ENCODE assay signal across 27 cellular contexts in the genomic region with DNA sequence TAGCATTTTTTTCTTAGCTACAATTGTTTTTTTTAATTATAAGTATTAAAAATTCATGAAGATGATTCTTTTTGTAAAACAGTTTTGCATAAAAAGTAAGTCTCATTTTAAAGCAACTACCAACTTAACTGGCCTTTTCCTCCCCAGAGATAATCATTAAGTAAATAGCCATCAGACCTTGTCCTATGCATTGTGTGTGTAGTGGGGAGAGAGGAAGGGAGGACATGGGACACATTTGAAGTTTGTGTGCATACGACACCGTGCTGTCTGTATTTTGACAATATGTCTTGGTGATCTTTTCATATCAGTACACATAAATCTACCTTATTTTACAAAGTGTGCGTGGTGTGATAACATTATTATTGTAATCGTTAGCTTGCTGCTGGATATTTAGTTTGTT. TPM values are rescaled to one million over a fixed set of nuclear protein-coding genes. Genes with fewer than 3 reads are reported as not detected.
DNase-seq lines count a peak whose midpoint lies in the region; ATAC-seq, FAIRE-seq and TF ChIP-seq lines count a peak whose summit lies in the region.
"Had no signal": no experiment of that assay in that cellular context is flagged by ENCODE, and none has a peak within 500 bp of the region (broad histone marks: within the 10 kb centered on the region; RNA-seq: fewer than 3 reads in every experiment).

No MANE protein-coding gene starts in this region.

- H3K4me1 Mint-ChIP-seq in progenitor cell of endocrine pancreas (ENCODE audit: low read depth) = peaks cover 19% of the 10 kb centered on the region

- H3K27me3 ChIP-seq in HepG2 (ENCODE audit: control insufficient read depth in 1 of 2, insufficient read depth in 2 of 2, low read length in 2 of 2) (no peaks in the 10 kb centered on the region; a peak in 1 of 5 replicates), right lobe of liver (no peaks in the 10 kb centered on the region), Panc1 (ENCODE audit: control insufficient read depth, insufficient read depth, low read length) (no peaks in the 10 kb centered on the region)
- H3K27me3 ChIP-seq: BE2C; BLaER1 treated with 17β-estradiol and CSF1 and Interleukin-3, amounts not matched to agents 10 nM and 100 nM had no signal

- in situ Hi-C loops in HepG2 (cut with HindIII; ENCODE audit: extremely low pct_ligation_motif_present, low pct_unique_long_range_greater_than_20kb) (no loop called here), Panc1 (cut with HindIII; ENCODE audit: low pct_unique_long_range_greater_than_20kb, low sequenced_read_pairs) (no loop called here)

- no peak overlapping the region for H3K9ac ChIP-seq in HepG2 (ENCODE audit: insufficient read depth, low read depth, low read length)
- H3K9ac ChIP-seq: BLaER1 treated with 17β-estradiol and CSF1 and Interleukin-3, amounts not matched to agents 10 nM and 100 nM had no signal

- H3K9me3 Mint-ChIP-seq in progenitor cell of endocrine pancreas (ENCODE audit: low read depth) = peaks cover 8% of the 10 kb centered on the region

- H3K27ac ChIP-seq in HepG2 (ENCODE audit: extremely low read length, insufficient read depth, low read length) = peak overlapping the region; percentile 40
- H3K27ac ChIP-seq in right lobe of liver = no peak overlapping the region
- no peak overlapping the region for H3K27ac ChIP-seq in Panc1 (ENCODE audit: low read length)
- H3K27ac ChIP-seq: A549; BLaER1 treated with 17β-estradiol and CSF1 and Interleukin-3, amounts not matched to agents 10 nM and 100 nM had no signal

- H3K4me2 ChIP-seq in HepG2 (ENCODE audit: low read depth, low read length) = no peak overlapping the region
- H3K4me2 ChIP-seq: A549; BLaER1 treated with 17β-estradiol and CSF1 and Interleukin-3, amounts not matched to agents 10 nM and 100 nM had no signal

- TF ChIP-seq POLR2A in HepG2 (IDR thresholded peaks at IDR 0.05; ENCODE audit: insufficient read depth in 1 of 2, low read depth in 2 of 2, low read length in 2 of 2) (no peak), right lobe of liver (IDR thresholded peaks at IDR 0.05) (no peak)

- 32% methylated on average over 4 of the region's 4 CpGs for WGBS in HepG2 (ENCODE audit: low lambda C conversion rate)
- 83% methylated on average over 4 of the region's 4 CpGs for WGBS in right lobe of liver (ENCODE audit: insufficient coverage, low coverage, low lambda C conversion rate, missing lambda C conversion rate)

- DNase-seq in HepG2 (ENCODE audit: low spot score) = peak; percentile 46
- DNase-seq in right lobe of liver = no peak
- no peak for DNase-seq in Panc1 (ENCODE audit: low read depth, low spot score)
- no peak for DNase-seq in progenitor cell of endocrine pancreas (ENCODE audit: low spot score, unreplicated experiment)
- DNase-seq in HK-2 (ENCODE audit: unreplicated experiment) = no peak
- no peak for DNase-seq in SKM-1 treated with dmso at 0.1 percent for 144 hours (lab: John Stamatoyannopoulos, UW; ENCODE audit: unreplicated experiment)
- DNase-seq in NCI-H1092 (lab: John Stamatoyannopoulos, UW) = no peak
- DNase-seq: 8988T; ACHN; AML-193; BE2C; CD4-positive, alpha-beta T cell; CD8-positive, alpha-beta memory T cell; DMS 273 treated with DMSO at 0.1 percent for 48 hours; DMS79; EL; GDM1; GOT3; HFFc6 had no signal

- no peak for TF ChIP-seq RAD21 in HepG2 (CRISPR knock-in tag; IDR thresholded peaks at IDR 0.05)

- peaks cover 69% of the 10 kb centered on the region for H3K79me2 ChIP-seq in HepG2 (ENCODE audit: insufficient read depth, low read length)

- H3K27ac Mint-ChIP-seq in progenitor cell of endocrine pancreas = peak overlapping the region; percentile 71
- H3K27ac Mint-ChIP-seq: CD14-positive monocyte; CD4-positive, alpha-beta T cell; CD8-positive, alpha-beta memory T cell; HFFc6 had no signal

- no peak overlapping the region for H2AFZ ChIP-seq in HepG2 (ENCODE audit: low read length)

- POLR2A ChIA-PET in HepG2 (lab: Yijun Ruan, JAX) = no interaction called here
- POLR2A ChIA-PET in Panc1 (lab: Charles Lee) = no interaction called here

- no TSS peak for BruUV-seq in HepG2 (replicated peaks; lab: Mats Ljungman, UMichigan)
- BruUV-seq in Panc1 (replicated peaks; lab: Mats Ljungman, UMichigan) = TSS peak; percentile 14

- TF ChIP-seq CTCF in HepG2 (CRISPR knock-in tag; IDR thresholded peaks at IDR 0.05) (no peak), right lobe of liver (IDR thresholded peaks at IDR 0.05) (no peak), Panc1 (IDR thresholded peaks at IDR 0.05) (no peak), progenitor cell of endocrine pancreas (IDR thresholded peaks at IDR 0.05; ENCODE audit: unreplicated experiment) (no peak)

- H3K36me3 ChIP-seq in HepG2 (replicated peaks in 1 of 2; ENCODE audit: control insufficient read depth in 1 of 2, insufficient read depth in 2 of 2, low read length in 2 of 2) (peaks cover 0 to 9% of the 10 kb centered on the region in 2 experiments; a peak in 1 of 5 replicates), right lobe of liver (peaks cover 0 to 6% (median 0%) of the 10 kb centered on the region in 4 donors), Panc1 (ENCODE audit: control insufficient read depth, insufficient read depth, low read length) (no peaks in the 10 kb centered on the region; the same call in 1 of the 2 replicates)
- H3K36me3 ChIP-seq: HAP-1 had no signal

- intact Hi-C loops in HepG2 (cut with micrococcal nuclease; ENCODE audit: unreplicated experiment) (no loop called here), right lobe of liver (cut with DNase I) (no loop called here), Panc1 (cut with micrococcal nuclease; ENCODE audit: unreplicated experiment) (no loop called here)

- no peaks in the 10 kb centered on the region for H3K27me3 Mint-ChIP-seq in progenitor cell of endocrine pancreas
- H3K27me3 Mint-ChIP-seq: CD4-positive, alpha-beta T cell; CD8-positive, alpha-beta memory T cell had no signal

- H3K4me3 ChIP-seq in HepG2 (replicated peaks in 1 of 3; ENCODE audit: insufficient read depth in 1 of 3, low read depth in 2 of 3, low read length in 3 of 3) (no peak overlapping the region), right lobe of liver (no peak overlapping the region), Panc1 (ENCODE audit: low read depth in 2 of 2, low read length in 2 of 2) (no peak overlapping the region)
- H3K4me3 ChIP-seq: A549; BLaER1 treated with 17β-estradiol and CSF1 and Interleukin-3, amounts not matched to agents 10 nM and 100 nM; HAP-1 had no signal

- CTCF ChIA-PET in HepG2 (lab: Yijun Ruan, JAX; ENCODE audit: low intra/inter-chr PET ratio, low total read pairs) (no interaction called here), Panc1 (lab: Charles Lee) (no interaction called here)

- peaks cover 22% of the 10 kb centered on the region for H3K36me3 Mint-ChIP-seq in progenitor cell of endocrine pancreas (ENCODE audit: insufficient read depth)

- H3K9me3 ChIP-seq in HepG2 (ENCODE audit: low read length) (peaks cover 48% of the 10 kb centered on the region), right lobe of liver (no peaks in the 10 kb centered on the region), Panc1 (ENCODE audit: control insufficient read depth, insufficient read depth, low read depth, low read length) (no peaks in the 10 kb centered on the region)
- H3K9me3 ChIP-seq: BE2C, HAP-1 had no signal

- peaks cover 40% of the 10 kb centered on the region for H3K4me1 ChIP-seq in HepG2 (ENCODE audit: insufficient read depth, low read length)
- no peaks in the 10 kb centered on the region for H3K4me1 ChIP-seq in right lobe of liver
- no peaks in the 10 kb centered on the region for H3K4me1 ChIP-seq in Panc1 (ENCODE audit: control insufficient read depth, insufficient read depth, low read length)
- H3K4me1 ChIP-seq: A549, BE2C, HAP-1 had no signal

- ATAC-seq in HepG2 (peak; percentile 87), right lobe of liver (no peak), Panc1 (no peak)
- ATAC-seq: A549 had no signal

- peaks cover 12% of the 10 kb centered on the region for H4K20me1 ChIP-seq in HepG2 (ENCODE audit: insufficient read depth, low read length)

- no peak overlapping the region for H3K4me3 Mint-ChIP-seq in progenitor cell of endocrine pancreas (ENCODE audit: low read depth)
- H3K4me3 Mint-ChIP-seq: CD14-positive monocyte; CD4-positive, alpha-beta T cell; CD8-positive, alpha-beta memory T cell; HFFc6 had no signal

- TF ChIP-seq EP300 in HepG2 (IDR thresholded peaks at IDR 0.05; ENCODE audit: low read depth in 2 of 2, low read length in 2 of 2) (no peak), HepG2 (CRISPR knock-in tag; IDR thresholded peaks at IDR 0.05; ENCODE audit: borderline replicate concordance) (no peak)

- FAIRE-seq in HepG2 (lab: Jason Lieb, UNC) = peak; percentile 32
- FAIRE-seq: A549, D721Med, GM12892, GM19239, H54 had no signal

RNA-seq across cellular contexts. Expression of a gene that starts 8.1 kb away (rescaled TPM):
- total RNA-seq in HepG2 (2016; rRNA removed; fragmentation: Illumina TruSeq; extraction: Trizol) (208 and 212 TPM in 2 replicates), right lobe of liver (10 to 100 TPM; 21.7 to 37.7 (median 30.4) TPM), Panc1 (2021; ENCODE audit: unreplicated experiment) (75.1 TPM), progenitor cell of endocrine pancreas (146 and 148 TPM in 2 replicates)
- 102 and 134 TPM in 2 replicates for total RNA-seq in HepG2 (2016; cell fraction: cytosol; rRNA removed; fragmentation: Illumina TruSeq; extraction: Trizol; ENCODE audit: low read depth)
- total RNA-seq in HepG2 (2016; cell fraction: insoluble cytoplasmic fraction; rRNA removed; fragmentation: Illumina TruSeq; extraction: Trizol) = 189 and 210 TPM in 2 replicates
- total RNA-seq in HepG2 (2016; cell fraction: membrane; rRNA removed; fragmentation: Illumina TruSeq; extraction: Trizol) = 191 and 246 TPM in 2 replicates
- total RNA-seq in HepG2 (2016; cell fraction: nucleus; rRNA removed; fragmentation: Illumina TruSeq; extraction: Trizol) = 98.0 and 107 TPM in 2 replicates
- 133 and 140 TPM in 2 replicates for polyA plus RNA-seq in HepG2 (2011; rRNA removed)
- 149 and 162 TPM in 2 replicates for polyA plus RNA-seq in HepG2 (2011; cell fraction: cytosol; rRNA removed)
- polyA plus RNA-seq in HepG2 (2011; cell fraction: nucleus; rRNA removed) = 82.0 and 95.1 TPM in 2 replicates
- 126 and 133 TPM in 2 replicates for polyA plus RNA-seq in HepG2 (2012)
- 114 and 153 TPM in 2 replicates for polyA plus RNA-seq in HepG2 (2016; cell fraction: cytosol; fragmentation: Illumina TruSeq; extraction: Trizol; ENCODE audit: low read depth)
- polyA plus RNA-seq in HepG2 (2016; cell fraction: insoluble cytoplasmic fraction; fragmentation: Illumina TruSeq; extraction: Trizol; ENCODE audit: low read depth) = 172 and 194 TPM in 2 replicates
- 173 and 213 TPM in 2 replicates for polyA plus RNA-seq in HepG2 (2016; cell fraction: membrane; fragmentation: Illumina TruSeq; extraction: Trizol; ENCODE audit: low read depth)
- 136 and 145 TPM in 2 replicates for polyA plus RNA-seq in HepG2 (2016; cell fraction: nucleus; fragmentation: Illumina TruSeq; extraction: Trizol; ENCODE audit: insufficient read depth, low read depth)
- polyA minus RNA-seq in HepG2 (2011; rRNA and poly(A)+ RNA removed; ENCODE audit: low replicate concordance) = 0.49 and 125 TPM in 2 replicates
- polyA minus RNA-seq in HepG2 (2011; cell fraction: cytosol; rRNA and poly(A)+ RNA removed) = 56.9 and 65.0 TPM in 2 replicates
- polyA minus RNA-seq in HepG2 (2011; cell fraction: nucleus; rRNA and poly(A)+ RNA removed) = 134 and 139 TPM in 2 replicates
- polyA plus RNA-seq in Panc1 (2012; ENCODE audit: insufficient read length) = 158 TPM

RNA-seq across cellular contexts. Expression of a gene that starts 8.1 kb away (rescaled TPM):
- total RNA-seq in HepG2 (2016; rRNA removed; fragmentation: Illumina TruSeq; extraction: Trizol) (7.6 and 10.2 TPM in 2 replicates), right lobe of liver (1 to 10 TPM in 4 of 6 experiments, under 1 TPM in 1, not detected in 1; 0.99 to 5.1 (median 2.6) TPM), Panc1 (2021; ENCODE audit: unreplicated experiment) (13.7 TPM), progenitor cell of endocrine pancreas (16.9 and 19.8 TPM in 2 replicates)
- 1.5 and 2.2 TPM in 2 replicates for total RNA-seq in HepG2 (2016; cell fraction: cytosol; rRNA removed; fragmentation: Illumina TruSeq; extraction: Trizol; ENCODE audit: low read depth)
- 8.7 and 13.6 TPM in 2 replicates for total RNA-seq in HepG2 (2016; cell fraction: insoluble cytoplasmic fraction; rRNA removed; fragmentation: Illumina TruSeq; extraction: Trizol)
- 0.93 and 5.9 TPM in 2 replicates for total RNA-seq in HepG2 (2016; cell fraction: membrane; rRNA removed; fragmentation: Illumina TruSeq; extraction: Trizol)
- 19.5 and 20.4 TPM in 2 replicates for total RNA-seq in HepG2 (2016; cell fraction: nucleus; rRNA removed; fragmentation: Illumina TruSeq; extraction: Trizol)
- 2.1 and 2.4 TPM in 2 replicates for polyA plus RNA-seq in HepG2 (2011; rRNA removed)
- 1.6 and 3.5 TPM in 2 replicates for polyA plus RNA-seq in HepG2 (2011; cell fraction: cytosol; rRNA removed)
- polyA plus RNA-seq in HepG2 (2011; cell fraction: nucleus; rRNA removed) = 1.3 and 3.0 TPM in 2 replicates
- polyA plus RNA-seq in HepG2 (2012) = 71.6 and 98.2 TPM in 2 replicates
- 3.5 and 7.6 TPM in 2 replicates for polyA plus RNA-seq in HepG2 (2016; cell fraction: cytosol; fragmentation: Illumina TruSeq; extraction: Trizol; ENCODE audit: low read depth)
- polyA plus RNA-seq in HepG2 (2016; cell fraction: insoluble cytoplasmic fraction; fragmentation: Illumina TruSeq; extraction: Trizol; ENCODE audit: low read depth) = 11.7 and 15.8 TPM in 2 replicates
- 2.1 and 4.6 TPM in 2 replicates for polyA plus RNA-seq in HepG2 (2016; cell fraction: membrane; fragmentation: Illumina TruSeq; extraction: Trizol; ENCODE audit: low read depth)
- polyA plus RNA-seq in HepG2 (2016; cell fraction: nucleus; fragmentation: Illumina TruSeq; extraction: Trizol; ENCODE audit: insufficient read depth, low read depth) = 5.9 and 6.6 TPM in 2 replicates
- 5.2 TPM in 1 of 2 replicates, not detected in the other for polyA minus RNA-seq in HepG2 (2011; rRNA and poly(A)+ RNA removed; ENCODE audit: low replicate concordance)
- polyA minus RNA-seq in HepG2 (2011; cell fraction: cytosol; rRNA and poly(A)+ RNA removed) = 5.1 and 8.9 TPM in 2 replicates
- polyA minus RNA-seq in HepG2 (2011; cell fraction: nucleus; rRNA and poly(A)+ RNA removed) = 46.2 and 51.5 TPM in 2 replicates
- polyA plus RNA-seq in Panc1 (2012; ENCODE audit: insufficient read length) = 112 TPM
